17 cellular contexts compared by ENCODE assay signal in genomic region chr4:151950993-151951726, GRCh38.
DNase-seq lines count a peak whose midpoint lies in the region; ATAC-seq and TF ChIP-seq lines count a peak whose summit lies in the region.
"Had no signal": no experiment of that assay in that cellular context is flagged by ENCODE, and none has a peak within 500 bp of the region (broad histone marks: within the 10 kb centered on the region; RNA-seq: fewer than 3 reads in every experiment).

No MANE protein-coding gene starts in this region.

- H4K20me1 ChIP-seq in GM23248 (ENCODE audit: insufficient read depth): no peaks in the 10 kb centered on the region

- no peaks in the 10 kb centered on the region for H3K27me3 ChIP-seq in GM23248 (replicated peaks; ENCODE audit: insufficient read depth)

- H3K27ac ChIP-seq in GM23248: no peak overlapping the region

- H3K4me2 ChIP-seq in GM23248 (ENCODE audit: unreplicated experiment): peak overlapping the region; percentile 47

- DNase-seq in GM23248 (peak; percentile 37), epithelial cell of proximal tubule (ENCODE audit: low read depth) (peak; percentile 16), medulla oblongata (ENCODE audit: extremely low spot score) (peak; percentile 30), stromal cell of bone marrow (ENCODE audit: low read depth) (peak; percentile 16), HCEC 1CT (no peak), NCI-H526 (lab: John Stamatoyannopoulos, UW) (no peak), SHP77 (lab: John Stamatoyannopoulos, UW) (no peak)
- DNase-seq: Calu3; CD4-positive, CD25-positive, alpha-beta regulatory T cell; DMS79; HFFc6; KG1; NCI-H1092; NCI-H1694 treated with DMSO at 0.1 percent for 48 hours; NCI-H345; PC-3 had no signal

- H3K4me3 ChIP-seq in GM23248 (no peak overlapping the region), epithelial cell of proximal tubule (ENCODE audit: low read depth, low read length) (no peak overlapping the region)

- no peaks in the 10 kb centered on the region for H3K9me2 ChIP-seq in GM23248 (ENCODE audit: insufficient read depth)

- no peaks in the 10 kb centered on the region for H3K9me3 ChIP-seq in GM23248 (ENCODE audit: low read depth)

- H3K4me1 ChIP-seq in GM23248 (ENCODE audit: insufficient read depth): peaks cover 51% of the 10 kb centered on the region

- in situ Hi-C loops in GM23248 (cut with MboI): no loop called here

- peak overlapping the region; percentile 47 for H2AFZ ChIP-seq in GM23248

- H3K9ac ChIP-seq in GM23248: no peak overlapping the region

- H3K79me2 ChIP-seq in GM23248 (ENCODE audit: insufficient read depth): no peaks in the 10 kb centered on the region

- H3K36me3 ChIP-seq in GM23248 (ENCODE audit: low read depth): no peaks in the 10 kb centered on the region

- H3F3A ChIP-seq in GM23248 (ENCODE audit: insufficient read depth): peaks cover 26% of the 10 kb centered on the region

- TF ChIP-seq CTCF in epithelial cell of proximal tubule (conservative IDR thresholded peaks at IDR 0.05; ENCODE audit: low read depth, low read length): no peak

- 21 to 24% methylated on average over 12 of the region's 12 CpGs for WGBS in GM23248 (ENCODE audit: low coverage in 1 of 2, low lambda C conversion rate in 2 of 2, missing lambda C conversion rate in 2 of 2), 2 experiments

- no peak for ATAC-seq in GM21367 (IDR thresholded peaks at IDR 0.05; ENCODE audit: unreplicated experiment)
- ATAC-seq: PC-3 had no signal

Comparison
In these comparisons a context has a peak if more than half of its experiments do, and no peak if none do; other contexts are left out.
1. DNase-seq: peak in GM23248 (single experiment), epithelial cell of proximal tubule (single experiment), medulla oblongata (single experiment) and stromal cell of bone marrow (single experiment); none in HCEC 1CT (single experiment), NCI-H526 (0 of 2) and SHP77 (0 of 2).